In genomic region chr5:95858661-95859326, GRCh38 we compare ENCODE assay signal across 8 cellular contexts. TPM values are rescaled to one million over a fixed set of nuclear protein-coding genes. Genes with fewer than 3 reads are reported as not detected.
DNase-seq lines count a peak whose midpoint lies in the region; ATAC-seq lines count a peak whose summit lies in the region.

No MANE protein-coding gene starts in this region.

- no peaks in the 10 kb centered on the region for H3K36me3 ChIP-seq in endocrine pancreas (ENCODE audit: control insufficient read depth, insufficient read depth, low read length)

- H3K4me1 ChIP-seq in endocrine pancreas (ENCODE audit: control insufficient read depth, insufficient read depth, low read length), result peaks cover 16% of the 10 kb centered on the region

- DNase-seq in COLO829 (ENCODE audit: low spot score) (peak; percentile 79), HS-5 (ENCODE audit: low read depth) (peak; percentile 98), NOMO-1 treated with dmso at 0.1 percent for 144 hours (lab: John Stamatoyannopoulos, UW; ENCODE audit: unreplicated experiment) (peak; percentile 84), mesenteric fat pad (ENCODE audit: low spot score) (peak; percentile 97)
- peak; percentile 87 for DNase-seq in activated CD8-positive, alpha-beta memory T cell treated with anti-CD3 and anti-CD28 coated beads, Interleukin-2, amount 50 U/mL, for 24 hours (ENCODE audit: extremely low read depth)
- DNase-seq in stimulated activated CD8-positive, alpha-beta memory T cell treated with anti-CD3 and anti-CD28 coated beads, Interleukin-15, amount 100 ng/mL, for 24 hours (ENCODE audit: low read depth), result peak; percentile 77

- peak; percentile 90 for ATAC-seq in GM21367 (IDR thresholded peaks at IDR 0.05; ENCODE audit: unreplicated experiment)

- no peaks in the 10 kb centered on the region for H3K27me3 ChIP-seq in endocrine pancreas (ENCODE audit: control insufficient read depth, insufficient read depth, low read length)

- no peak overlapping the region for H3K4me3 ChIP-seq in endocrine pancreas (ENCODE audit: control insufficient read depth, insufficient read depth, low read length)

- H3K9me3 ChIP-seq in endocrine pancreas (ENCODE audit: control insufficient read depth, low read length), result no peaks in the 10 kb centered on the region

- peak overlapping the region; percentile 42 for H3K9ac ChIP-seq in endocrine pancreas (ENCODE audit: control insufficient read depth, insufficient read depth, low read length)

RNA-seq across cellular contexts. Expression of gene GLRX, which starts 36.3 kb away (rescaled TPM):
- total RNA-seq in mesenteric fat pad, result 155 TPM
